Comparison of ENCODE assay signal across 13 cellular contexts in genomic region chr12:46557539-46558373, GRCh38.
DNase-seq lines count a peak whose midpoint lies in the region; ATAC-seq, FAIRE-seq and TF ChIP-seq lines count a peak whose summit lies in the region.
"Had no signal": no experiment of that assay in that cellular context is flagged by ENCODE, and none has a peak within 500 bp of the region (broad histone marks: within the 10 kb centered on the region; RNA-seq: fewer than 3 reads in every experiment).

No MANE protein-coding gene starts in this region.

- H3K4me1 ChIP-seq in HCT116 (ENCODE audit: control insufficient read depth in 1 of 2, insufficient read depth in 2 of 2, low read length in 2 of 2) (peaks cover 68 to 80% of the 10 kb centered on the region in 2 experiments), K562 (replicated peaks in 1 of 2; ENCODE audit: control insufficient read depth in 2 of 2, insufficient read depth in 2 of 2, low read length in 2 of 2) (peaks cover 3 to 37% of the 10 kb centered on the region in 2 experiments; a peak in 4 of 5 replicates), muscle layer of duodenum (ENCODE audit: control insufficient read depth in 1 of 2, insufficient read depth in 2 of 2, low read length in 2 of 2) (peaks cover 5 to 8% of the 10 kb centered on the region in 2 donors)

- no peaks in the 10 kb centered on the region for H3K36me3 Mint-ChIP-seq in endothelial cell (ENCODE audit: low read depth, unreplicated experiment)

- H3K4me2 ChIP-seq in HCT116 (ENCODE audit: low read length) (peak overlapping the region; percentile 64), K562 (ENCODE audit: insufficient read depth, low read length) (no peak overlapping the region)

- H3K27ac ChIP-seq in AG04450 (ENCODE audit: low read depth, low read length) (peak overlapping the region; percentile 34), HCT116 (ENCODE audit: low read depth, low read length) (peak overlapping the region; percentile 91), K562 (ENCODE audit: extremely low read depth, low read depth, low read length) (peak overlapping the region; percentile 51; the same call in 2 of the 3 replicates), muscle layer of duodenum (ENCODE audit: low read length) (peak overlapping the region; percentile 28)

- WGBS in K562 (ENCODE audit: insufficient coverage, low coverage, missing lambda C conversion rate) = 27% methylated on average over 5 of the region's 5 CpGs

- TF ChIP-seq RAD21 in HCT116 (IDR thresholded peaks at IDR 0.05; ENCODE audit: low read depth) (peak; percentile 9; the same call in 1 of the 2 replicates), K562 (CRISPR knock-in tag; conservative IDR thresholded peaks at IDR 0.05 in 1 of 2, IDR thresholded peaks at IDR 0.05 in 1 of 2) (peak in 1 of 2 experiments; percentile 42; a peak in 3 of 4 replicates)

- intact Hi-C loops in HCT116 (cut with micrococcal nuclease) (loop anchor here (2.0 to 10.0 kb wide), 4 partner anchors 127 to 565 kb away; partner anchors contain the start of genes SCAF11 and SLC38A1), K562 (cut with micrococcal nuclease) (loop anchor here (5.0 to 10.0 kb wide), 3 partner anchors 125 to 293 kb away; partner anchors contain the start of genes SLC38A1 and SLC38A2)

- no peak for DNase-seq in AG04450 (ENCODE audit: low read depth, low spot score)
- no peak for DNase-seq in HCT116 (ENCODE audit: low read depth, low spot score)
- DNase-seq in K562 (ENCODE audit: extremely low read depth in 1 of 4, low spot score in 3 of 4) = peak in 1 of 4 experiments; percentile 42
- DNase-seq in endothelial cell (ENCODE audit: low spot score) = no peak
- DNase-seq: COR-L47, left cardiac atrium, NCI-H524 treated with DMSO at 0.1 percent for 48 hours, nucleus accumbens, substantia nigra had no signal

- ATAC-seq in HCT116 = no peak
- ATAC-seq in K562 = peak; percentile 86
- no peak for ATAC-seq in GM18868 (IDR thresholded peaks at IDR 0.05; ENCODE audit: unreplicated experiment)
- no peak for ATAC-seq in HG02759 (IDR thresholded peaks at IDR 0.05; ENCODE audit: unreplicated experiment)
- no peak for ATAC-seq in GM19035 (IDR thresholded peaks at IDR 0.05; ENCODE audit: unreplicated experiment)

- TF ChIP-seq CTCF in AG04450 (IDR thresholded peaks at IDR 0.05; ENCODE audit: low read depth, low read length) (no peak), HCT116 (IDR thresholded peaks at IDR 0.05 in 2 of 3, conservative IDR thresholded peaks at IDR 0.05 in 1 of 3; ENCODE audit: borderline replicate concordance in 1 of 3, insufficient read depth in 1 of 3, low read depth in 2 of 3, low read length in 2 of 3) (no peak), K562 (IDR thresholded peaks at IDR 0.05 in 2 of 3, conservative IDR thresholded peaks at IDR 0.05 in 1 of 3; ENCODE audit: insufficient read depth in 2 of 3, low read depth in 1 of 3, low read length in 3 of 3) (no peak), endothelial cell (IDR thresholded peaks at IDR 0.05; ENCODE audit: unreplicated experiment) (no peak)

- H3K27me3 ChIP-seq in AG04450 (ENCODE audit: control insufficient read depth, insufficient read depth, low read length) (no peaks in the 10 kb centered on the region), HCT116 (ENCODE audit: insufficient read depth, low read length) (no peaks in the 10 kb centered on the region), K562 (ENCODE audit: control insufficient read depth in 2 of 2, insufficient read depth in 2 of 2, low read length in 2 of 2) (no peaks in the 10 kb centered on the region), muscle layer of duodenum (ENCODE audit: low read depth, low read length) (no peaks in the 10 kb centered on the region)

- CTCF ChIA-PET in AG04450 (lab: Charles Lee) (no interaction called here), HCT116 (lab: Charles Lee) (interaction anchor here (1.6 kb wide), 1 partner anchor 104 kb away, joined by 3 read pairs; no protein-coding TSS in a partner anchor), K562 (lab: Yijun Ruan, JAX; ENCODE audit: low intra/inter-chr PET ratio) (no interaction called here)

- H3K4me3 ChIP-seq in AG04450 (ENCODE audit: low read depth, low read length) (no peak overlapping the region), HCT116 (replicated peaks in 1 of 2; ENCODE audit: low read depth in 1 of 2, low read length in 2 of 2) (0 out of 4 replicates have a peak overlapping the region, but pooled peaks of 1 of the 2 experiments have one; percentile 1), K562 (no peak overlapping the region), muscle layer of duodenum (ENCODE audit: low read depth in 1 of 2, low read length in 2 of 2) (no peak overlapping the region)

- TF ChIP-seq EP300 in K562 (IDR thresholded peaks at IDR 0.05; ENCODE audit: low read length) = peak; percentile 78

- H3K4me3 Mint-ChIP-seq in endothelial cell (ENCODE audit: unreplicated experiment) = no peak overlapping the region

- POLR2A ChIA-PET in AG04450 (lab: Yijun Ruan, JAX) (interaction anchor here (2.4 kb wide), 1 partner anchor 187 kb away, joined by 17 read pairs; no protein-coding TSS in a partner anchor), HCT116 (lab: Charles Lee) (interaction anchor here (0.6 to 1.2 kb wide), 2 partner anchors 9 to 41 kb away, joined by 3 to 5 read pairs; no protein-coding TSS in a partner anchor), K562 (lab: Yijun Ruan, JAX) (no interaction called here)

- H2AFZ ChIP-seq in HCT116 (ENCODE audit: low read depth, low read length, poor library complexity, severe bottlenecking) = no peak overlapping the region
- peak overlapping the region; percentile 54 for H2AFZ ChIP-seq in K562 (ENCODE audit: low read depth, low read length)

- RAD21 ChIA-PET in HCT116 (lab: Charles Lee; ENCODE audit: low non-redundant PET in 1 of 2, low total read pairs in 2 of 2, uncharacterized antibody in 2 of 2, unreplicated experiment in 2 of 2) = no interaction called here

- H3K27me3 Mint-ChIP-seq in endothelial cell (ENCODE audit: unreplicated experiment) = no peaks in the 10 kb centered on the region

- 0 out of 4 replicates have a peak, but pooled peaks cover 0 to 8% of the 10 kb centered on the region in 2 experiments for H3K36me3 ChIP-seq in HCT116 (ENCODE audit: control insufficient read depth in 1 of 2, insufficient read depth in 2 of 2, low read length in 2 of 2)
- H3K36me3 ChIP-seq in K562 (ENCODE audit: control insufficient read depth, insufficient read depth, low read length) = no peaks in the 10 kb centered on the region
- H3K36me3 ChIP-seq in muscle layer of duodenum (ENCODE audit: control insufficient read depth in 1 of 2, insufficient read depth in 2 of 2, low read length in 2 of 2) = peaks cover 0 to 4% of the 10 kb centered on the region in 2 donors

- no peaks in the 10 kb centered on the region for H3K9me3 Mint-ChIP-seq in endothelial cell (ENCODE audit: unreplicated experiment)

- H3K9me1 ChIP-seq in K562 (ENCODE audit: control insufficient read depth, insufficient read depth, low read length) = no peaks in the 10 kb centered on the region

- peak overlapping the region; percentile 58 for H3K9ac ChIP-seq in HCT116 (ENCODE audit: low read length)
- no peak overlapping the region for H3K9ac ChIP-seq in K562 (ENCODE audit: insufficient read depth in 1 of 2, low read depth in 2 of 2, low read length in 2 of 2)

- H3K9me3 ChIP-seq in AG04450 (ENCODE audit: control insufficient read depth, insufficient read depth, low read length) = no peaks in the 10 kb centered on the region
- H3K9me3 ChIP-seq in HCT116 (ENCODE audit: control insufficient read depth in 1 of 2, insufficient read depth in 1 of 2, low read depth in 1 of 2, low read length in 2 of 2) = no peaks in the 10 kb centered on the region
- H3K9me3 ChIP-seq in K562 (replicated peaks; ENCODE audit: control insufficient read depth, insufficient read depth, low read depth, low read length) = no peaks in the 10 kb centered on the region
- no peaks in the 10 kb centered on the region for H3K9me3 ChIP-seq in muscle layer of duodenum (ENCODE audit: control insufficient read depth in 1 of 2, low read length in 2 of 2)

- in situ Hi-C loops in K562 (cut with MboI) = no loop called here

- H3K79me2 ChIP-seq in HCT116 (ENCODE audit: insufficient read depth, low read length) (peaks cover 8% of the 10 kb centered on the region), K562 (ENCODE audit: control insufficient read depth, insufficient read depth, low read length) (no peaks in the 10 kb centered on the region)

- peaks cover 22% of the 10 kb centered on the region for H3K4me1 Mint-ChIP-seq in endothelial cell (ENCODE audit: unreplicated experiment)

- peak; percentile 70 for FAIRE-seq in K562 (lab: Jason Lieb, UNC)

- H3K9me2 ChIP-seq in HCT116 (ENCODE audit: insufficient read depth) = no peaks in the 10 kb centered on the region

- H4K20me1 ChIP-seq in HCT116 (ENCODE audit: insufficient read depth) = no peaks in the 10 kb centered on the region
- no peaks in the 10 kb centered on the region for H4K20me1 ChIP-seq in K562 (replicated peaks; ENCODE audit: control insufficient read depth, insufficient read depth, low read length)

- no peak overlapping the region for H3K27ac Mint-ChIP-seq in endothelial cell (ENCODE audit: unreplicated experiment)

- BruUV-seq in HCT116 (replicated peaks; lab: Mats Ljungman, UMichigan) (no TSS peak), K562 (replicated peaks; lab: Mats Ljungman, UMichigan) (no TSS peak)

- no peak for TF ChIP-seq POLR2A in HCT116 (IDR thresholded peaks at IDR 0.05; ENCODE audit: borderline replicate concordance, extremely low read depth, insufficient read depth, insufficient read length)
- no peak for TF ChIP-seq POLR2A in K562 (conservative IDR thresholded peaks at IDR 0.05)

TF ChIP-seq in HCT116, 20 proteins besides CTCF, POLR2A, EP300 and RAD21 (continues in another document):
- peak; percentile 52; the same call in 1 of the 2 replicates for TF ChIP-seq ATF3 (IDR thresholded peaks at IDR 0.05)
- no peak for TF ChIP-seq POLR2AphosphoS5 (IDR thresholded peaks at IDR 0.05; ENCODE audit: low read depth, low read length)
- TF ChIP-seq TCF7L2 (IDR thresholded peaks at IDR 0.05; ENCODE audit: borderline replicate concordance, extremely low read depth, insufficient read depth, insufficient read length) = peak; percentile 73

Comparison
In these comparisons a context has a peak if more than half of its experiments do, and no peak if none do; other contexts are left out.
1. H3K27ac ChIP-seq: peak in every context shown above with its lines; median percentile 91 in HCT116; 51 in K562; 34 in AG04450; 28 in muscle layer of duodenum.